Comparison of ENCODE assay signal across 8 cellular contexts in the genomic region with DNA sequence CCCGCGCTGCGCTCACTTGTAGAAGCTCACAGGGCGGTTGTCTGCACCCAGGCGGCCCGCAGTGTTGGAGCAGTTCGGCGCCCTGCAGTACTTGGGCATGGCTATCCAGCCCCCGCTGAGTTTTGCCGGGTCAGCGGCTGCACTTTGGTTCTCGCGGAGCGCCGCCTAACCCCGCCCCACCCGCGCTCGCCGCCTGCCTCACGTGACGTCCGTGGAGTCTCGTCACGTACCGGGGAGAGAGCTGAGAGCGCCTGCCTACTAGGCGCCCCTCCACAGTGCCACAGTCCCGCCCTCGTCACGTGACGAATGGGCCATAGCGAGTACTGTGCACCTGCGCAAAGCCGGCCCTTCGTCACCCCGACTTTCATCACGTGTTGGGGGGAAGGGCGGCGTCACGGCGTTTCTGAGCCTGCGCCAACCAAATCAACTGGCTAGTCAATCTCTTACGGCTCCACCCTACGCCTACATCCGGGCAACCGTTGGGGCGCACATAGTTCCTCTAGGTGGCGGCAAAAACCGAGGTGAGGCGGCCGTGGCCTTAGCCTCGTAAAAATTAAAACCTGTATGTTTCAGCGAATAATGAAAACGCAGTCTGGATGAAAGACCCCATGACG. TPM values are rescaled to one million over a fixed set of nuclear protein-coding genes. Genes with fewer than 3 reads are reported as not detected.
A peak's percentile ranks its signal among the peaks of the same experiment; 100 is the strongest.
DNase-seq lines count a peak whose midpoint lies in the region; ATAC-seq and TF ChIP-seq lines count a peak whose summit lies in the region.

A gene with protein sequence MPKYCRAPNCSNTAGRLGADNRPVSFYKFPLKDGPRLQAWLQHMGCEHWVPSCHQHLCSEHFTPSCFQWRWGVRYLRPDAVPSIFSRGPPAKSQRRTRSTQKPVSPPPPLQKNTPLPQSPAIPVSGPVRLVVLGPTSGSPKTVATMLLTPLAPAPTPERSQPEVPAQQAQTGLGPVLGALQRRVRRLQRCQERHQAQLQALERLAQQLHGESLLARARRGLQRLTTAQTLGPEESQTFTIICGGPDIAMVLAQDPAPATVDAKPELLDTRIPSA (minus strand): TSS at position 167 of the 614 bp plus-strand sequence. CDS start 68 bp downstream, at position 99.

- H3K36me3 ChIP-seq in CD4-positive, CD25-positive, alpha-beta regulatory T cell (ENCODE audit: control insufficient read depth, insufficient read depth, low read length): no peaks in the 10 kb centered on the region
- no peaks in the 10 kb centered on the region for H3K36me3 ChIP-seq in right lobe of liver

- peak within 1 kb of the TSS; percentile 97 for H3K4me3 ChIP-seq in CD4-positive, CD25-positive, alpha-beta regulatory T cell (ENCODE audit: low read depth, low read length)
- H3K4me3 ChIP-seq in dorsolateral prefrontal cortex: peak within 1 kb of the TSS; percentile 49 to 98 (median 76)
- H3K4me3 ChIP-seq in right lobe of liver: peak within 1 kb of the TSS; percentile 53 to 63 (median 60)

- intact Hi-C loops in dorsolateral prefrontal cortex (cut with DNase I): loop anchor here (1.0 to 5.0 kb wide), 4 partner anchors 37 to 61 kb away; a partner anchor contains a TSS
- intact Hi-C loops in right lobe of liver (cut with DNase I): no loop called here

- H3K4me1 Mint-ChIP-seq in CD4-positive, CD25-positive, alpha-beta regulatory T cell: peaks cover 4 to 34% (median 22%) of the 10 kb centered on the region in 4 donors

- no peaks in the 10 kb centered on the region for H3K9me3 Mint-ChIP-seq in CD4-positive, CD25-positive, alpha-beta regulatory T cell

- peak; percentile 85 to 86 for ATAC-seq in CD4-positive, CD25-positive, alpha-beta regulatory T cell (ENCODE audit: low read depth in 2 of 2)
- ATAC-seq in GM19395 (IDR thresholded peaks at IDR 0.05; ENCODE audit: unreplicated experiment): peak; percentile 85
- ATAC-seq in HG03565 (IDR thresholded peaks at IDR 0.05; ENCODE audit: unreplicated experiment): peak; percentile 67
- peak; percentile 87 to 94 (median 91) for ATAC-seq in right lobe of liver

- TF ChIP-seq CTCF in dorsolateral prefrontal cortex (IDR thresholded peaks at IDR 0.05 in 54 of 56, conservative IDR thresholded peaks at IDR 0.05 in 2 of 56; ENCODE audit: low read depth in 1 of 56, partially characterized antibody in 56 of 56): peak in 51 of 56 donors; percentile 24 to 69 (median 48)
- peak; percentile 25 to 40 (median 35) for TF ChIP-seq CTCF in right lobe of liver (IDR thresholded peaks at IDR 0.05)

- H3K4me3 Mint-ChIP-seq in CD4-positive, CD25-positive, alpha-beta regulatory T cell: peak within 1 kb of the TSS; percentile 91 to 99 (median 98)

- TF ChIP-seq POLR2A in right lobe of liver (IDR thresholded peaks at IDR 0.05): peak; percentile 82

- H3K27ac Mint-ChIP-seq in CD4-positive, CD25-positive, alpha-beta regulatory T cell: peak within 1 kb of the TSS; percentile 95 to 98 (median 98)

- no peaks in the 10 kb centered on the region for H3K27me3 ChIP-seq in CD4-positive, CD25-positive, alpha-beta regulatory T cell (ENCODE audit: control insufficient read depth, insufficient read depth, low read length)
- H3K27me3 ChIP-seq in dorsolateral prefrontal cortex (no peaks in the 10 kb centered on the region), right lobe of liver (no peaks in the 10 kb centered on the region)

- no peaks in the 10 kb centered on the region for H3K9me3 ChIP-seq in CD4-positive, CD25-positive, alpha-beta regulatory T cell (ENCODE audit: control insufficient read depth in 2 of 2, low read length in 2 of 2)
- no peaks in the 10 kb centered on the region for H3K9me3 ChIP-seq in right lobe of liver

- peaks cover 16% of the 10 kb centered on the region for H3K4me1 ChIP-seq in CD4-positive, CD25-positive, alpha-beta regulatory T cell (ENCODE audit: control insufficient read depth, insufficient read depth, low read length, poor library complexity, severe bottlenecking)
- H3K4me1 ChIP-seq in right lobe of liver: peaks cover 0 to 23% (median 2%) of the 10 kb centered on the region in 4 donors

- WGBS in right lobe of liver (ENCODE audit: insufficient coverage, low coverage, low lambda C conversion rate, missing lambda C conversion rate): 0% methylated on average over 4 of the region's 56 CpGs

- H3K27me3 Mint-ChIP-seq in CD4-positive, CD25-positive, alpha-beta regulatory T cell: peaks cover 4% of the 10 kb centered on the region

- DNase-seq in CD4-positive, CD25-positive, alpha-beta regulatory T cell: peak; percentile 100
- DNase-seq in NCI-H748 treated with DMSO at 0.1 percent for 48 hours (lab: John Stamatoyannopoulos, UW) (peak; percentile 98), dorsolateral prefrontal cortex (peak; percentile 98 to 99 (median 99)), right lobe of liver (peak; percentile 99 to 100 (median 100))
- DNase-seq in activated CD4-positive, alpha-beta T cell treated with anti-CD3 and anti-CD28 coated beads, Interleukin-2, amount 50 U/mL, for 48 hours: peak; percentile 100
- DNase-seq in stimulated activated CD4-positive, alpha-beta T cell treated with anti-CD3 and anti-CD28 coated beads, Interleukin-4, amount 100 ng/mL, for 4 hours: peak; percentile 98 to 100

- peak within 1 kb of the TSS; percentile 95 for H3K27ac ChIP-seq in CD4-positive, CD25-positive, alpha-beta regulatory T cell (ENCODE audit: insufficient read depth, low read length, poor library complexity, severe bottlenecking)
- H3K27ac ChIP-seq in dorsolateral prefrontal cortex (peak within 1 kb of the TSS; percentile 80 to 100 (median 98)), right lobe of liver (peak within 1 kb of the TSS; percentile 53 to 90 (median 85))

- peaks cover 4% of the 10 kb centered on the region for H3K36me3 Mint-ChIP-seq in CD4-positive, CD25-positive, alpha-beta regulatory T cell

RNA-seq across cellular contexts. Expression of the gene that starts here (rescaled TPM):
- 2.9 TPM for total RNA-seq in CD4-positive, CD25-positive, alpha-beta regulatory T cell
- polyA plus RNA-seq in CD4-positive, CD25-positive, alpha-beta regulatory T cell: 1 to 10 TPM; 3.5 to 8.2 (median 6.7) TPM
- total RNA-seq in dorsolateral prefrontal cortex: 10 to 100 TPM in 13 of 120 experiments, 1 to 10 TPM in 107; 4.2 to 11.7 (median 7.3) TPM
- 1 to 10 TPM; 2.5 to 9.0 (median 4.2) TPM for total RNA-seq in right lobe of liver

Comparison
In these comparisons a context has a peak if more than half of its experiments do, and no peak if none do; other contexts are left out.
1. Peak in every context shown above with its lines: DNase-seq, ATAC-seq, H3K4me3 ChIP-seq and H3K27ac ChIP-seq.
2. intact Hi-C loops: an anchor here in dorsolateral prefrontal cortex (1.0 to 5.0 kb wide); none called in right lobe of liver.